16 cellular contexts compared by ENCODE assay signal in the genomic region with DNA sequence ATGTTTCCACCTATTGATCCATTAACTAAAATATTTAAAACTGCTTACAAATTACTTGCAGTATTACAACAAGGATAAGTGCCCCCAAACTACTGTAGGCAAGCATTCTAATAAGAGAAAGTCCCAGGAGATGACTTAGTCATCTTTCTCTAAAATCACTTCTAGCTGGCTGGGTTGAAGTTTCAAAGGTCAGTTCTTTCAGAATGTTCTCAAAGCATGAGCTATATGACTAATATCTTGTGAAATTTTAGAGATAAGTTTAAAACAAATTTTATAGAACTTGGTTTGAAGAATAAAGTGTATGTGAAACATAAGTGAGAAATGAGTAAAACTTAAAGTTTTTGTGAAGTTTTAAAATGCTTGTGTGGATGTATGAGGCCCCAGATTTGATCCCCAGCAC. TPM values are rescaled to one million over a fixed set of nuclear protein-coding genes. Genes with fewer than 3 reads are reported as not detected.
DNase-seq lines count a peak whose midpoint lies in the region; ATAC-seq, FAIRE-seq and TF ChIP-seq lines count a peak whose summit lies in the region.
"Had no signal": no experiment of that assay in that cellular context is flagged by ENCODE, and none has a peak within 500 bp of the region (broad histone marks: within the 10 kb centered on the region; RNA-seq: fewer than 3 reads in every experiment).

No MANE protein-coding gene starts in this region.

- H3K4me3 ChIP-seq in A549 (no peak overlapping the region), PC-3 (ENCODE audit: low read length) (no peak overlapping the region), foreskin fibroblast (ENCODE audit: low read depth in 1 of 2, low read length in 2 of 2) (no peak overlapping the region), mucosa of descending colon (no peak overlapping the region)
- H3K4me3 ChIP-seq: neural progenitor cell, upper lobe of left lung had no signal

- TF ChIP-seq RAD21 in A549 (conservative IDR thresholded peaks at IDR 0.05 in 1 of 2, IDR thresholded peaks at IDR 0.05 in 1 of 2): no peak

- H3K4me2 ChIP-seq in A549: peak overlapping the region; percentile 61
- no peak overlapping the region for H3K4me2 ChIP-seq in PC-3 (ENCODE audit: low read length)
- H3K4me2 ChIP-seq: neural progenitor cell had no signal

- no peak overlapping the region for H2AFZ ChIP-seq in PC-3 (ENCODE audit: low read length)
- H2AFZ ChIP-seq: neural progenitor cell had no signal

- peaks cover 10% of the 10 kb centered on the region; the same call in 1 of the 3 replicates for H3K9me3 ChIP-seq in A549
- H3K9me3 ChIP-seq in PC-3 (ENCODE audit: low read length): no peaks in the 10 kb centered on the region
- no peaks in the 10 kb centered on the region for H3K9me3 ChIP-seq in mucosa of descending colon
- H3K9me3 ChIP-seq: upper lobe of left lung had no signal

- TF ChIP-seq CTCF in A549 (IDR thresholded peaks at IDR 0.05) (no peak), PC-3 (conservative IDR thresholded peaks at IDR 0.05; ENCODE audit: low read depth, low read length) (no peak), foreskin fibroblast (IDR thresholded peaks at IDR 0.05; ENCODE audit: low read depth, low read length) (no peak), mucosa of descending colon (IDR thresholded peaks at IDR 0.05) (no peak)

- CTCF ChIA-PET in A549 (lab: Yijun Ruan, JAX): interaction anchor here (1.0 to 2.5 kb wide), 7 partner anchors 9 to 185 kb away, joined by 3 to 12 read pairs (median 5); no protein-coding TSS in a partner anchor
- CTCF ChIA-PET in PC-3 (lab: Charles Lee): no interaction called here

- DNase-seq in A549 (ENCODE audit: low read depth in 1 of 2, low spot score in 1 of 2): peak in 1 of 2 experiments; percentile 24
- DNase-seq in PC-3: peak; percentile 32
- DNase-seq in foreskin fibroblast: peak; percentile 50 to 76
- DNase-seq in LoVo (ENCODE audit: low spot score): no peak
- no peak for DNase-seq in NCI-H2227 (lab: John Stamatoyannopoulos, UW; ENCODE audit: unreplicated experiment)
- DNase-seq in mucosa of descending colon: no peak
- DNase-seq: activated B cell treated with CpG ODN at 0.5 μM for 24 hours, KBM-7, mammary epithelial cell, NCI-H2029, upper lobe of left lung had no signal

- no peaks in the 10 kb centered on the region for H3F3A ChIP-seq in PC-3 (ENCODE audit: low read length, unreplicated experiment)

- POLR2A ChIA-PET in A549 (lab: Yijun Ruan, JAX): interaction anchor here (0.6 to 1.0 kb wide), 2 partner anchors 98 to 153 kb away, joined by 3 read pairs; a partner anchor contains a TSS
- POLR2A ChIA-PET in PC-3 (lab: Charles Lee; ENCODE audit: unreplicated experiment): interaction anchor here (0.7 kb wide), 1 partner anchor 1482 kb away, joined by 3 read pairs; no protein-coding TSS in a partner anchor

- H3K4me1 ChIP-seq in A549 (peaks cover 22% of the 10 kb centered on the region), PC-3 (ENCODE audit: insufficient read depth, low read length) (peaks cover 3% of the 10 kb centered on the region; the same call in 1 of the 2 replicates), mucosa of descending colon (ENCODE audit: low read depth) (no peaks in the 10 kb centered on the region)
- H3K4me1 ChIP-seq: neural progenitor cell, upper lobe of left lung had no signal

- H3K9ac ChIP-seq in PC-3 (ENCODE audit: low read length): no peak overlapping the region
- H3K9ac ChIP-seq: neural progenitor cell had no signal

- H3K36me3 ChIP-seq in PC-3 (ENCODE audit: low read depth, low read length) (no peaks in the 10 kb centered on the region), mucosa of descending colon (ENCODE audit: low read depth) (no peaks in the 10 kb centered on the region)
- H3K36me3 ChIP-seq: neural progenitor cell, upper lobe of left lung had no signal

- no peak for FAIRE-seq in A549 (lab: Jason Lieb, UNC)

- H3K9me2 ChIP-seq in PC-3 (replicated peaks; ENCODE audit: low read length): no peaks in the 10 kb centered on the region

- peak; percentile 69 to 71; a peak in 5 of 6 replicates for ATAC-seq in A549
- ATAC-seq in GM18907 (IDR thresholded peaks at IDR 0.05; ENCODE audit: unreplicated experiment): peak; percentile 54
- peak; percentile 53; the same call in 1 of the 2 replicates for ATAC-seq in PC-3
- ATAC-seq in HG03175 (IDR thresholded peaks at IDR 0.05; ENCODE audit: unreplicated experiment): no peak
- ATAC-seq in mucosa of descending colon: no peak
- ATAC-seq: SK-N-SH treated with all-trans-retinoic acid at 6 μM for 48 hours had no signal

- intact Hi-C loops in PC-3 (cut with micrococcal nuclease) (no loop called here), mucosa of descending colon (cut with DNase I, micrococcal nuclease) (no loop called here)

- H3K27me3 ChIP-seq in PC-3 (ENCODE audit: low read length): no peaks in the 10 kb centered on the region
- H3K27me3 ChIP-seq: neural progenitor cell, upper lobe of left lung had no signal

- TF ChIP-seq EP300 in A549 (IDR thresholded peaks at IDR 0.05): no peak

- H3K27ac ChIP-seq in A549 (peak overlapping the region; percentile 58 to 62), PC-3 (ENCODE audit: low read length) (no peak overlapping the region)
- H3K27ac ChIP-seq: neural progenitor cell, upper lobe of left lung had no signal

- H3K79me2 ChIP-seq in PC-3 (ENCODE audit: low read length): no peaks in the 10 kb centered on the region

- no peaks in the 10 kb centered on the region for H4K20me1 ChIP-seq in PC-3 (ENCODE audit: low read length)

- no peak for TF ChIP-seq POLR2A in A549 (IDR thresholded peaks at IDR 0.05; ENCODE audit: low read length)

- no TSS peak for BruUV-seq in PC-3 (replicated peaks; lab: Mats Ljungman, UMichigan)

TF ChIP-seq in A549, 52 proteins besides CTCF, POLR2A, EP300 and RAD21:
- TF ChIP-seq JUN (IDR thresholded peaks at IDR 0.05): no peak
- peak; percentile 30; the same call in 1 of the 2 replicates for TF ChIP-seq JUNB (IDR thresholded peaks at IDR 0.05)
- TF ChIP-seq, protein P1, sequence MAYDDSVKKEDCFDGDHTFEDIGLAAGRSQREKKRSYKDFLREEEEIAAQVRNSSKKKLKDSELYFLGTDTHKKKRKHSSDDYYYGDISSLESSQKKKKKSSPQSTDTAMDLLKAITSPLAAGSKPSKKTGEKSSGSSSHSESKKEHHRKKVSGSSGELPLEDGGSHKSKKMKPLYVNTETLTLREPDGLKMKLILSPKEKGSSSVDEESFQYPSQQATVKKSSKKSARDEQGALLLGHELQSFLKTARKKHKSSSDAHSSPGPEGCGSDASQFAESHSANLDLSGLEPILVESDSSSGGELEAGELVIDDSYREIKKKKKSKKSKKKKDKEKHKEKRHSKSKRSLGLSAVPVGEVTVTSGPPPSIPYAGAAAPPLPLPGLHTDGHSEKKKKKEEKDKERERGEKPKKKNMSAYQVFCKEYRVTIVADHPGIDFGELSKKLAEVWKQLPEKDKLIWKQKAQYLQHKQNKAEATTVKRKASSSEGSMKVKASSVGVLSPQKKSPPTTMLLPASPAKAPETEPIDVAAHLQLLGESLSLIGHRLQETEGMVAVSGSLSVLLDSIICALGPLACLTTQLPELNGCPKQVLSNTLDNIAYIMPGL (CRISPR knock-in tag; IDR thresholded peaks at IDR 0.05; ENCODE audit: borderline replicate concordance): no peak
- TF ChIP-seq ZSCAN20 (CRISPR knock-in tag; IDR thresholded peaks at IDR 0.05): no peak
- TF ChIP-seq, protein P2, sequence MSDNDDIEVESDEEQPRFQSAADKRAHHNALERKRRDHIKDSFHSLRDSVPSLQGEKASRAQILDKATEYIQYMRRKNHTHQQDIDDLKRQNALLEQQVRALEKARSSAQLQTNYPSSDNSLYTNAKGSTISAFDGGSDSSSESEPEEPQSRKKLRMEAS (IDR thresholded peaks at IDR 0.05): no peak
- TF ChIP-seq HOXB13 (CRISPR knock-in tag; IDR thresholded peaks at IDR 0.05; ENCODE audit: low read depth): no peak
- TF ChIP-seq, protein P3, sequence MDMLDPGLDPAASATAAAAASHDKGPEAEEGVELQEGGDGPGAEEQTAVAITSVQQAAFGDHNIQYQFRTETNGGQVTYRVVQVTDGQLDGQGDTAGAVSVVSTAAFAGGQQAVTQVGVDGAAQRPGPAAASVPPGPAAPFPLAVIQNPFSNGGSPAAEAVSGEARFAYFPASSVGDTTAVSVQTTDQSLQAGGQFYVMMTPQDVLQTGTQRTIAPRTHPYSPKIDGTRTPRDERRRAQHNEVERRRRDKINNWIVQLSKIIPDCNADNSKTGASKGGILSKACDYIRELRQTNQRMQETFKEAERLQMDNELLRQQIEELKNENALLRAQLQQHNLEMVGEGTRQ (IDR thresholded peaks at IDR 0.05): no peak
- TF ChIP-seq TP53 (CRISPR knock-in tag; IDR thresholded peaks at IDR 0.05): no peak
- no peak for TF ChIP-seq SREBF2 (IDR thresholded peaks at IDR 0.05)
- TF ChIP-seq FOXS1 (CRISPR knock-in tag; IDR thresholded peaks at IDR 0.05): no peak
- no peak for TF ChIP-seq ZFP36 (IDR thresholded peaks at IDR 0.05; ENCODE audit: borderline replicate concordance, partially characterized antibody)
- TF ChIP-seq FOSL2 (IDR thresholded peaks at IDR 0.05): peak; percentile 33; the same call in 1 of the 2 replicates
- peak; percentile 36 for TF ChIP-seq FOSL2 (CRISPR knock-in tag; IDR thresholded peaks at IDR 0.05)
- no peak for TF ChIP-seq HOXA7 (CRISPR knock-in tag; IDR thresholded peaks at IDR 0.05)

RNA-seq across cellular contexts. Expression of a gene that starts 24.3 kb away (rescaled TPM):
- not detected in 2 replicates for polyA plus RNA-seq in A549 (2011; rRNA removed)
- polyA plus RNA-seq in A549 (2012; cell fraction: cytosol; rRNA removed): not detected in 2 replicates
- 0.01 TPM in 1 of 2 replicates, not detected in the other for polyA plus RNA-seq in A549 (2012; cell fraction: nucleus; rRNA removed)
- not detected in 3 replicates for polyA plus RNA-seq in A549 (2017; fragmentation: RNase III; extraction: RNeasy Plus Mini Kit Qiagen cat#74134 plus additional on column Dnase treatment)
- 0.08 TPM in 1 of 2 replicates, not detected in the other for polyA minus RNA-seq in A549 (2011; rRNA and poly(A)+ RNA removed)
- not detected in 2 replicates for total RNA-seq in PC-3 (2014; rRNA removed)
- total RNA-seq in mucosa of descending colon: not detected
- total RNA-seq: activated B cell treated with CpG ODN at 0.5 μM for 24 hours, mammary epithelial cell, skeletal muscle tissue had no signal
- polyA plus RNA-seq: mammary epithelial cell had no signal

Comparison
In these comparisons a context has a peak if more than half of its experiments do, and no peak if none do; other contexts are left out.
1. ATAC-seq: peak in A549 (2 of 2), GM18907 (single experiment) and PC-3 (single experiment); none in HG03175 (single experiment) and mucosa of descending colon (single experiment).
2. DNase-seq: peak in PC-3 (single experiment) and foreskin fibroblast (2 of 2); none in LoVo (single experiment), NCI-H2227 (single experiment) and mucosa of descending colon (0 of 3).